Comparison of ENCODE assay signal across 11 cellular contexts in the genomic region with DNA sequence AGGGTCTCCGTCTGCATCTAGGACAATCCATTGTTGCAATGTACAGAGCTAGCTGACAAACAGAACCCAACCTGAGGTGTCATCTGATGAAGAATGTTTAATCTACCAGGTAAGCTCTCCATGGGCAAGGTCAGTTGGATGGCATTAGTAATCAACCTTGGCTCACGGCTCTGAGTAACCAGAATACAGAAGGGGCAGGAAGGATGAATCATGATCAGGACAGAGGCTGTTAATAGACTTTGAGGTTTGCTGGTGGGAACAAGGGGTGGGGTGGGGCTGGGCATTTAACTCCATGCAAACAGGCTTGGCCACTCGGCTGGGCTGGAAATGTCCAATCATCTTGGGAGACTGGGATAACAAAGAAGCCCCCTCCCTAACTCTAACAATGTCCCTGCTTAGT.
A peak's percentile ranks its signal among the peaks of the same experiment; 100 is the strongest.
DNase-seq lines count a peak whose midpoint lies in the region; ATAC-seq and TF ChIP-seq lines count a peak whose summit lies in the region.
"Had no signal": no experiment of that assay in that cellular context is flagged by ENCODE, and none has a peak within 500 bp of the region (broad histone marks: within the 10 kb centered on the region; RNA-seq: fewer than 3 reads in every experiment).

No MANE protein-coding gene starts in this region.

- no peak for TF ChIP-seq CTCF in choroid plexus epithelial cell (conservative IDR thresholded peaks at IDR 0.05; ENCODE audit: low read depth, low read length)
- no peak for TF ChIP-seq CTCF in natural killer cell (IDR thresholded peaks at IDR 0.05)

- peaks cover 0 to 2% of the 10 kb centered on the region in 2 donors for H3K9me3 Mint-ChIP-seq in natural killer cell

- DNase-seq in GM03348 (ENCODE audit: low spot score) = peak; percentile 61
- DNase-seq in NCI-H226 = peak; percentile 80
- peak; percentile 46 for DNase-seq in choroid plexus epithelial cell (ENCODE audit: low read depth)
- DNase-seq in natural killer cell = no peak
- DNase-seq in effector CD8-positive, alpha-beta T cell (lab: John Stamatoyannopoulos, UW) = no peak
- DNase-seq in NCI-H2227 treated with DMSO at 0.1 percent for 48 hours (lab: John Stamatoyannopoulos, UW) = no peak
- DNase-seq: activated naive CD4-positive, alpha-beta T cell treated with anti-CD3 and anti-CD28 coated beads, Interleukin-2, amount 50 U/mL, for 16 hours; heart right ventricle; NCI-H187 had no signal

- H3K36me3 Mint-ChIP-seq in natural killer cell = peaks cover 7% of the 10 kb centered on the region

- intact Hi-C loops in natural killer cell (cut with micrococcal nuclease) = loop anchor here (2.0 kb wide), 1 partner anchor 16 kb away; no protein-coding TSS in a partner anchor

- H3K4me3 Mint-ChIP-seq in natural killer cell = peak overlapping the region; percentile 87

- H3K27ac Mint-ChIP-seq in natural killer cell = peak overlapping the region; percentile 84 to 88

- H3K4me1 Mint-ChIP-seq in natural killer cell = peaks cover 62 to 67% of the 10 kb centered on the region in 2 donors

- ATAC-seq in natural killer cell = peak; percentile 53 to 64 (median 58)
- no peak for ATAC-seq in HG03280 (IDR thresholded peaks at IDR 0.05; ENCODE audit: unreplicated experiment)
- ATAC-seq in HG03520 (IDR thresholded peaks at IDR 0.05; ENCODE audit: unreplicated experiment) = no peak

- H3K4me3 ChIP-seq in choroid plexus epithelial cell (ENCODE audit: low read depth, low read length) = no peak overlapping the region
- H3K4me3 ChIP-seq: heart right ventricle had no signal

- no peaks in the 10 kb centered on the region for H3K27me3 Mint-ChIP-seq in natural killer cell (ENCODE audit: low read depth in 2 of 2)

Comparison
In these comparisons a context has a peak if more than half of its experiments do, and no peak if none do; other contexts are left out.
1. DNase-seq: peak in GM03348 (single experiment), NCI-H226 (single experiment) and choroid plexus epithelial cell (single experiment); none in natural killer cell (single experiment), effector CD8-positive, alpha-beta T cell (single experiment) and NCI-H2227 treated with DMSO at 0.1 percent for 48 hours (single experiment).
2. ATAC-seq: peak in natural killer cell (3 of 3); none in HG03280 (single experiment) and HG03520 (single experiment).